In genomic region chr17:59815965-59816364, GRCh38 we compare ENCODE assay signal across 15 cellular contexts.
A peak's percentile ranks its signal among the peaks of the same experiment; 100 is the strongest.
DNase-seq lines count a peak whose midpoint lies in the region; ATAC-seq and TF ChIP-seq lines count a peak whose summit lies in the region.
"Had no signal": no experiment of that assay in that cellular context is flagged by ENCODE, and none has a peak within 500 bp of the region (broad histone marks: within the 10 kb centered on the region; RNA-seq: fewer than 3 reads in every experiment).

No MANE protein-coding gene starts in this region.

- no peaks in the 10 kb centered on the region for H3K9me3 ChIP-seq in stomach
- no peaks in the 10 kb centered on the region for H3K9me3 ChIP-seq in mucosa of descending colon

- H3K4me1 Mint-ChIP-seq in activated CD4-positive, alpha-beta memory T cell treated with anti-CD3 and anti-CD28 coated beads for 36 hours (ENCODE audit: low read depth), result peaks cover 23% of the 10 kb centered on the region
- peaks cover 28% of the 10 kb centered on the region for H3K4me1 Mint-ChIP-seq in activated CD4-positive, alpha-beta memory T cell treated with anti-CD3 and anti-CD28 coated beads, Interleukin-2, amount 10 ng/mL, durations not matched to agents 7 days and 5 days
- H3K4me1 Mint-ChIP-seq in activated T-helper 2 cell treated with anti-CD3 and anti-CD28 coated beads, Interferon-gamma antibody, Interleukin-2, Interleukin-4, amounts not matched to agents 10 μg/mL and 5 μg/mL and 100 μg/mL, durations not matched to agents 14 hours and 24 hours and 36 hours (ENCODE audit: low read depth), result peaks cover 34% of the 10 kb centered on the region

- CTCF ChIA-PET in activated CD4-positive, alpha-beta memory T cell treated with anti-CD3 and anti-CD28 coated beads for 36 hours (lab: Charles Lee), result interaction anchor here (0.8 kb wide), 2 partner anchors 68 to 69 kb away, joined by 3 read pairs; no protein-coding TSS in a partner anchor
- CTCF ChIA-PET in activated CD4-positive, alpha-beta memory T cell treated with anti-CD3 and anti-CD28 coated beads, Interleukin-2, amount 10 ng/mL, durations not matched to agents 7 days and 5 days (lab: Charles Lee), result interaction anchor here (0.7 kb wide), 1 partner anchor 12 kb away, joined by 4 read pairs; no protein-coding TSS in a partner anchor

- peaks cover 0 to 4% (median 0%) of the 10 kb centered on the region in 4 donors for H3K4me1 ChIP-seq in stomach
- H3K4me1 ChIP-seq in mucosa of descending colon (ENCODE audit: low read depth), result no peaks in the 10 kb centered on the region

- ATAC-seq in mucosa of descending colon, result no peak

- peaks cover 42% of the 10 kb centered on the region for H3K36me3 Mint-ChIP-seq in activated CD4-positive, alpha-beta memory T cell treated with anti-CD3 and anti-CD28 coated beads for 36 hours
- H3K36me3 Mint-ChIP-seq in activated CD4-positive, alpha-beta memory T cell treated with anti-CD3 and anti-CD28 coated beads, Interleukin-2, amount 10 ng/mL, durations not matched to agents 7 days and 5 days (ENCODE audit: low read depth), result peaks cover 44% of the 10 kb centered on the region
- H3K36me3 Mint-ChIP-seq in activated T-helper 2 cell treated with anti-CD3 and anti-CD28 coated beads, Interferon-gamma antibody, Interleukin-2, Interleukin-4, amounts not matched to agents 10 μg/mL and 5 μg/mL and 100 μg/mL, durations not matched to agents 14 hours and 24 hours and 36 hours (ENCODE audit: low read depth), result peaks cover 56% of the 10 kb centered on the region

- intact Hi-C loops in activated CD4-positive, alpha-beta memory T cell treated with anti-CD3 and anti-CD28 coated beads for 36 hours (cut with micrococcal nuclease), result no loop called here
- intact Hi-C loops in activated T-helper 2 cell treated with anti-CD3 and anti-CD28 coated beads, Interferon-gamma antibody, Interleukin-2, Interleukin-4, amounts not matched to agents 10 μg/mL and 5 μg/mL and 100 μg/mL, durations not matched to agents 14 hours and 24 hours and 36 hours (cut with micrococcal nuclease), result no loop called here
- intact Hi-C loops in stomach (cut with DNase I; ENCODE audit: low total_unique reads), result no loop called here
- intact Hi-C loops in mucosa of descending colon (cut with DNase I, micrococcal nuclease), result no loop called here
- intact Hi-C loops in dorsolateral prefrontal cortex (cut with DNase I), result no loop called here

- DNase-seq in activated CD4-positive, alpha-beta memory T cell treated with anti-CD3 and anti-CD28 coated beads for 36 hours, result no peak
- DNase-seq in activated CD4-positive, alpha-beta memory T cell treated with anti-CD3 and anti-CD28 coated beads, Interleukin-2, amount 10 ng/mL, durations not matched to agents 7 days and 5 days, result no peak
- DNase-seq in activated T-helper 2 cell treated with anti-CD3 and anti-CD28 coated beads, Interferon-gamma antibody, Interleukin-2, Interleukin-4, amounts not matched to agents 10 μg/mL and 5 μg/mL and 100 μg/mL, durations not matched to agents 14 hours and 24 hours and 36 hours (ENCODE audit: low spot score), result no peak
- DNase-seq in fibroblast of peridontal ligament (ENCODE audit: extremely low read depth), result peak; percentile 60
- no peak for DNase-seq in stomach
- no peak for DNase-seq in epidermal melanocyte (ENCODE audit: insufficient read length, low spot score)
- DNase-seq in mucosa of descending colon, result no peak
- no peak for DNase-seq in dorsolateral prefrontal cortex
- DNase-seq: activated naive CD4-positive, alpha-beta T cell treated with anti-CD3 and anti-CD28 coated beads, Interleukin-2, amount 10 ng/mL, durations not matched to agents 7 days and 5 days; central memory CD4-positive, alpha-beta T cell; COR-L47; KBM-7; kidney glomerular epithelial cell; NCI-H345; stimulated activated CD4-positive, alpha-beta T cell treated with anti-CD3 and anti-CD28 coated beads, Interleukin-15, amount 100 ng/mL, for 24 hours had no signal

- H3K27ac ChIP-seq in stomach (peak overlapping the region in 4 of 5 donors; percentile 5 to 74 (median 39)), dorsolateral prefrontal cortex (no peak overlapping the region)

- POLR2A ChIA-PET in activated CD4-positive, alpha-beta memory T cell treated with anti-CD3 and anti-CD28 coated beads for 36 hours (lab: Charles Lee), result no interaction called here
- POLR2A ChIA-PET in activated CD4-positive, alpha-beta memory T cell treated with anti-CD3 and anti-CD28 coated beads, Interleukin-2, amount 10 ng/mL, durations not matched to agents 7 days and 5 days (lab: Charles Lee), result interaction anchor here (0.9 to 2.0 kb wide), 4 partner anchors 10 to 30 kb away, joined by 3 to 6 read pairs (median 4); no protein-coding TSS in a partner anchor

- no peak overlapping the region for H3K4me3 ChIP-seq in stomach
- H3K4me3 ChIP-seq in mucosa of descending colon, result no peak overlapping the region
- no peak overlapping the region for H3K4me3 ChIP-seq in dorsolateral prefrontal cortex

- H3K27me3 Mint-ChIP-seq in activated CD4-positive, alpha-beta memory T cell treated with anti-CD3 and anti-CD28 coated beads for 36 hours, result no peaks in the 10 kb centered on the region
- H3K27me3 Mint-ChIP-seq in activated CD4-positive, alpha-beta memory T cell treated with anti-CD3 and anti-CD28 coated beads, Interleukin-2, amount 10 ng/mL, durations not matched to agents 7 days and 5 days, result no peaks in the 10 kb centered on the region
- H3K27me3 Mint-ChIP-seq in activated T-helper 2 cell treated with anti-CD3 and anti-CD28 coated beads, Interferon-gamma antibody, Interleukin-2, Interleukin-4, amounts not matched to agents 10 μg/mL and 5 μg/mL and 100 μg/mL, durations not matched to agents 14 hours and 24 hours and 36 hours (ENCODE audit: low read depth), result no peaks in the 10 kb centered on the region
- H3K27me3 Mint-ChIP-seq: activated naive CD4-positive, alpha-beta T cell treated with anti-CD3 and anti-CD28 coated beads, Interleukin-2, amount 10 ng/mL, durations not matched to agents 7 days and 5 days had no signal

- H3K27me3 ChIP-seq in stomach (no peaks in the 10 kb centered on the region), dorsolateral prefrontal cortex (no peaks in the 10 kb centered on the region)

- no peak for TF ChIP-seq CTCF in stomach (IDR thresholded peaks at IDR 0.05)
- TF ChIP-seq CTCF in mucosa of descending colon (IDR thresholded peaks at IDR 0.05), result no peak
- no peak for TF ChIP-seq CTCF in dorsolateral prefrontal cortex (IDR thresholded peaks at IDR 0.05 in 54 of 56, conservative IDR thresholded peaks at IDR 0.05 in 2 of 56; ENCODE audit: low read depth in 1 of 56, partially characterized antibody in 56 of 56)

- no peaks in the 10 kb centered on the region for H3K9me3 Mint-ChIP-seq in activated CD4-positive, alpha-beta memory T cell treated with anti-CD3 and anti-CD28 coated beads for 36 hours
- no peaks in the 10 kb centered on the region for H3K9me3 Mint-ChIP-seq in activated CD4-positive, alpha-beta memory T cell treated with anti-CD3 and anti-CD28 coated beads, Interleukin-2, amount 10 ng/mL, durations not matched to agents 7 days and 5 days
- no peaks in the 10 kb centered on the region for H3K9me3 Mint-ChIP-seq in activated T-helper 2 cell treated with anti-CD3 and anti-CD28 coated beads, Interferon-gamma antibody, Interleukin-2, Interleukin-4, amounts not matched to agents 10 μg/mL and 5 μg/mL and 100 μg/mL, durations not matched to agents 14 hours and 24 hours and 36 hours
- H3K9me3 Mint-ChIP-seq: activated naive CD4-positive, alpha-beta T cell treated with anti-CD3 and anti-CD28 coated beads, Interleukin-2, amount 10 ng/mL, durations not matched to agents 7 days and 5 days had no signal

- WGBS in stomach, 5 donors, result 43 to 88% (median 84%) methylated on average over 1 of the region's 1 CpG

- H3K27ac Mint-ChIP-seq in activated CD4-positive, alpha-beta memory T cell treated with anti-CD3 and anti-CD28 coated beads for 36 hours, result peak overlapping the region; percentile 58
- H3K27ac Mint-ChIP-seq in activated CD4-positive, alpha-beta memory T cell treated with anti-CD3 and anti-CD28 coated beads, Interleukin-2, amount 10 ng/mL, durations not matched to agents 7 days and 5 days, result no peak overlapping the region
- H3K27ac Mint-ChIP-seq in activated T-helper 2 cell treated with anti-CD3 and anti-CD28 coated beads, Interferon-gamma antibody, Interleukin-2, Interleukin-4, amounts not matched to agents 10 μg/mL and 5 μg/mL and 100 μg/mL, durations not matched to agents 14 hours and 24 hours and 36 hours, result peak overlapping the region; percentile 33
- H3K27ac Mint-ChIP-seq: activated naive CD4-positive, alpha-beta T cell treated with anti-CD3 and anti-CD28 coated beads, Interleukin-2, amount 10 ng/mL, durations not matched to agents 7 days and 5 days had no signal

- TF ChIP-seq POLR2A in stomach (IDR thresholded peaks at IDR 0.05), result no peak

- no peak overlapping the region for H3K4me3 Mint-ChIP-seq in activated CD4-positive, alpha-beta memory T cell treated with anti-CD3 and anti-CD28 coated beads for 36 hours
- no peak overlapping the region for H3K4me3 Mint-ChIP-seq in activated CD4-positive, alpha-beta memory T cell treated with anti-CD3 and anti-CD28 coated beads, Interleukin-2, amount 10 ng/mL, durations not matched to agents 7 days and 5 days
- no peak overlapping the region for H3K4me3 Mint-ChIP-seq in activated T-helper 2 cell treated with anti-CD3 and anti-CD28 coated beads, Interferon-gamma antibody, Interleukin-2, Interleukin-4, amounts not matched to agents 10 μg/mL and 5 μg/mL and 100 μg/mL, durations not matched to agents 14 hours and 24 hours and 36 hours (ENCODE audit: low read depth)
- H3K4me3 Mint-ChIP-seq: activated naive CD4-positive, alpha-beta T cell treated with anti-CD3 and anti-CD28 coated beads, Interleukin-2, amount 10 ng/mL, durations not matched to agents 7 days and 5 days had no signal

- H3K36me3 ChIP-seq in stomach (peaks cover 7 to 47% (median 44%) of the 10 kb centered on the region in 4 donors), mucosa of descending colon (ENCODE audit: low read depth) (no peaks in the 10 kb centered on the region)

- TF ChIP-seq EP300 in stomach (IDR thresholded peaks at IDR 0.05), result no peak

Comparison
In these comparisons a context has a peak if more than half of its experiments do, and no peak if none do; other contexts are left out.
1. H3K27ac ChIP-seq: peak in stomach (4 of 5); none in dorsolateral prefrontal cortex (0 of 59).